ENCODE assay signal across 31 cellular contexts in the genomic region with DNA sequence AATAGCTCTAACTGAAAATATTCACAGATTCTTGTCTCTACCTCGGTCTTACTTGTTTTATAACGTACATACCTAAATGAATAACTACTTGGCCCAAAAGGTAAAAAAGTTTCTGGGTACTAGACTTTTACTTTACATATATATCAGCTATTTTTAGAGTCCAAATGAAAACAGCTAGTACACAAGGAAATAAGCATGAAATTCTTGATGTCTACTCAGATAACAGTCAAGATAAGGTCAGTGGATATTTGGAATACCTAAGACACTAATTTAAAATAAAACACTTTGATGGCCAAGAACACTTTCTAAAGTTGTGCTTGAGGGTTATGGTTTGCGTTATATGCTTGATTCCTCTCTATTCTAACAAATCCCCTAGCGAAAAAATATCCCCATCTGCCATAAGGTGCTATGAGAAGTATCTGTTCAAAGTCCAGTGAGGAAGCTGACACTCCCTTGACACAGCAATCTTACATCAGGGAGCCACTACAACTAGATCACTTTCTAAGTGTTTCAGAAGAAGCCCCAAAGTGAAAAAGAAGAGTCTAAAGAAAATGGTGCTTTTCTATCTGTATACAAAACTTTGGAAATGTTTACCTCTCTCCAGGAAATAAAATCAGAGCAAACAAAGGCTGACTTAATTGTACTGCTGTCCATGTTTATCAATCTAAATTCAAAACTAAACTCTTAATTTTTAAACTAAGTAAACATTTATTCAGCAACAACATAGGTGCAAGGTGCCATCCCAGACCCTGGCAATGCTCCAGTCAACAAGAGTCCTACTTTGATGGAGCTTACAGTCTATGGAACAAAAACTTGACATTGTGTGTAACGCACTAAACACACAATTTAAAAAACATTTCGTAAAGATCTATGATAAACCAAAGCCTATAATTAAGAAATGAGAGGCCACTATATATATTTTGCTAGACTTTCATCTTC. TPM values are rescaled to one million over a fixed set of nuclear protein-coding genes. Genes with fewer than 3 reads are reported as not detected.
DNase-seq lines count a peak whose midpoint lies in the region; ATAC-seq, FAIRE-seq and TF ChIP-seq lines count a peak whose summit lies in the region.
"Had no signal": no experiment of that assay in that cellular context is flagged by ENCODE, and none has a peak within 500 bp of the region (broad histone marks: within the 10 kb centered on the region; RNA-seq: fewer than 3 reads in every experiment).

No MANE protein-coding gene starts in this region.

- ATAC-seq in GM21390 (IDR thresholded peaks at IDR 0.05; ENCODE audit: unreplicated experiment): no peak
- ATAC-seq: gastrocnemius medialis, left lobe of liver had no signal

- POLR2A ChIA-PET in Caco-2 (lab: Charles Lee): no interaction called here

- H3K79me2 ChIP-seq in osteoblast (ENCODE audit: insufficient read depth, low read length): peaks cover 78% of the 10 kb centered on the region

- H3K27ac Mint-ChIP-seq in Caco-2 (ENCODE audit: unreplicated experiment) (peak overlapping the region; percentile 94), glutamatergic neuron (ENCODE audit: unreplicated experiment) (peak overlapping the region; percentile 41)
- H3K27ac Mint-ChIP-seq: activated CD4-positive, alpha-beta memory T cell treated with anti-CD3 and anti-CD28 coated beads, Interleukin-2, amount 10 ng/mL, durations not matched to agents 7 days and 5 days; activated naive CD8-positive, alpha-beta T cell; activated T-helper 2 cell treated with anti-CD3 and anti-CD28 coated beads, Interferon-gamma antibody, Interleukin-2, Interleukin-4, amounts not matched to agents 10 μg/mL and 5 μg/mL and 100 μg/mL, durations not matched to agents 14 hours and 24 hours and 36 hours had no signal

- intact Hi-C loops in Caco-2 (cut with micrococcal nuclease; ENCODE audit: unreplicated experiment): loop anchor here (1.0 kb wide), 2 partner anchors 8 to 26 kb away; no protein-coding TSS in a partner anchor

- no peak overlapping the region for H3K4me3 ChIP-seq in Caco-2 (ENCODE audit: low read depth, low read length)
- no peak overlapping the region for H3K4me3 ChIP-seq in osteoblast (ENCODE audit: insufficient read depth, low read length)
- H3K4me3 ChIP-seq: BLaER1, cardiac muscle cell, gastrocnemius medialis, spleen, upper lobe of left lung had no signal

- H3K27ac ChIP-seq in osteoblast (ENCODE audit: low read depth, low read length): no peak overlapping the region
- H3K27ac ChIP-seq: BLaER1, cardiac muscle cell, KMS-11, spleen had no signal

- CTCF ChIA-PET in Caco-2 (lab: Charles Lee): interaction anchor here (1.4 kb wide), 1 partner anchor 17 kb away, joined by 4 read pairs; no protein-coding TSS in a partner anchor

- TF ChIP-seq CTCF in Caco-2 (IDR thresholded peaks at IDR 0.05; ENCODE audit: insufficient read depth in 1 of 2, low read depth in 1 of 2, low read length in 1 of 2, severe bottlenecking in 1 of 2, unreplicated experiment in 1 of 2) (no peak), glutamatergic neuron (IDR thresholded peaks at IDR 0.05; ENCODE audit: partially characterized antibody, unreplicated experiment) (no peak), osteoblast (IDR thresholded peaks at IDR 0.05; ENCODE audit: extremely low read depth, low read depth, low read length) (no peak)

- FAIRE-seq in H54 (lab: Jason Lieb, UNC): no peak
- FAIRE-seq: GM18507 had no signal

- H3K36me3 Mint-ChIP-seq in Caco-2 (ENCODE audit: insufficient read depth, unreplicated experiment): peaks cover 33% of the 10 kb centered on the region
- H3K36me3 Mint-ChIP-seq in glutamatergic neuron (ENCODE audit: unreplicated experiment): peaks cover 5% of the 10 kb centered on the region
- H3K36me3 Mint-ChIP-seq: activated naive CD8-positive, alpha-beta T cell; naive B cell had no signal

- H4K20me1 ChIP-seq in osteoblast (ENCODE audit: insufficient read depth, low read length): peaks cover 10% of the 10 kb centered on the region
- H4K20me1 ChIP-seq: BLaER1 had no signal

- H3K9me3 ChIP-seq in Caco-2: no peaks in the 10 kb centered on the region
- H3K9me3 ChIP-seq in osteoblast (ENCODE audit: low read depth, low read length): no peaks in the 10 kb centered on the region
- H3K9me3 ChIP-seq: BLaER1, gastrocnemius medialis, spleen, upper lobe of left lung had no signal

- H3K36me3 ChIP-seq in Caco-2 (ENCODE audit: control insufficient read depth, insufficient read depth, low read length) (no peaks in the 10 kb centered on the region), osteoblast (ENCODE audit: insufficient read depth, low read length) (peaks cover 26% of the 10 kb centered on the region)
- H3K36me3 ChIP-seq: BLaER1, gastrocnemius medialis, spleen had no signal

- no peak overlapping the region for H2AFZ ChIP-seq in osteoblast (ENCODE audit: low read length)

- no TSS peak for BruUV-seq in Caco-2 (replicated peaks; lab: Mats Ljungman, UMichigan)

- no peak for TF ChIP-seq POLR2A in H54 (IDR thresholded peaks at IDR 0.05; ENCODE audit: low read depth, low read length)

- H3K27me3 ChIP-seq in Caco-2 (replicated peaks; ENCODE audit: control insufficient read depth, insufficient read depth, low read length) (no peaks in the 10 kb centered on the region), osteoblast (ENCODE audit: insufficient read depth, low read length) (no peaks in the 10 kb centered on the region)
- H3K27me3 ChIP-seq: BLaER1, cardiac muscle cell, gastrocnemius medialis, spleen, upper lobe of left lung had no signal

- H3K4me3 Mint-ChIP-seq in Caco-2 (ENCODE audit: unreplicated experiment) (peak overlapping the region; percentile 58), glutamatergic neuron (ENCODE audit: unreplicated experiment) (peak overlapping the region; percentile 35)
- H3K4me3 Mint-ChIP-seq: activated CD4-positive, alpha-beta memory T cell treated with anti-CD3 and anti-CD28 coated beads, Interleukin-2, amount 10 ng/mL, durations not matched to agents 7 days and 5 days; activated naive CD8-positive, alpha-beta T cell; naive B cell had no signal

- H3K4me1 Mint-ChIP-seq in Caco-2 (ENCODE audit: low read depth, unreplicated experiment): peaks cover 27% of the 10 kb centered on the region
- peaks cover 27% of the 10 kb centered on the region for H3K4me1 Mint-ChIP-seq in glutamatergic neuron (ENCODE audit: low read depth, unreplicated experiment)
- H3K4me1 Mint-ChIP-seq: activated CD4-positive, alpha-beta memory T cell treated with anti-CD3 and anti-CD28 coated beads, Interleukin-2, amount 10 ng/mL, durations not matched to agents 7 days and 5 days; naive B cell had no signal

- H3K9me3 Mint-ChIP-seq in Caco-2 (ENCODE audit: unreplicated experiment): no peaks in the 10 kb centered on the region
- H3K9me3 Mint-ChIP-seq in glutamatergic neuron (ENCODE audit: unreplicated experiment): no peaks in the 10 kb centered on the region
- H3K9me3 Mint-ChIP-seq: activated CD4-positive, alpha-beta memory T cell treated with anti-CD3 and anti-CD28 coated beads, Interleukin-2, amount 10 ng/mL, durations not matched to agents 7 days and 5 days; activated T-helper 2 cell treated with anti-CD3 and anti-CD28 coated beads, Interferon-gamma antibody, Interleukin-2, Interleukin-4, amounts not matched to agents 10 μg/mL and 5 μg/mL and 100 μg/mL, durations not matched to agents 14 hours and 24 hours and 36 hours; naive B cell had no signal

- H3K4me1 ChIP-seq in Caco-2: peaks cover 33% of the 10 kb centered on the region
- H3K4me1 ChIP-seq in osteoblast (ENCODE audit: insufficient read depth, low read length): no peaks in the 10 kb centered on the region
- H3K4me1 ChIP-seq: spleen had no signal

- no peaks in the 10 kb centered on the region for H3K27me3 Mint-ChIP-seq in Caco-2 (ENCODE audit: insufficient read depth, unreplicated experiment)
- H3K27me3 Mint-ChIP-seq in glutamatergic neuron (ENCODE audit: unreplicated experiment): peaks cover 4% of the 10 kb centered on the region
- H3K27me3 Mint-ChIP-seq: activated CD4-positive, alpha-beta memory T cell treated with anti-CD3 and anti-CD28 coated beads, Interleukin-2, amount 10 ng/mL, durations not matched to agents 7 days and 5 days had no signal

- DNase-seq in Caco-2 (no peak), NCI-H82 treated with DMSO at 0.1 percent for 48 hours (lab: John Stamatoyannopoulos, UW; ENCODE audit: unreplicated experiment) (peak; percentile 28), glutamatergic neuron (no peak), osteoblast (ENCODE audit: insufficient read length, low spot score, missing footprints) (peak; percentile 13), H54 (ENCODE audit: insufficient read length, low spot score) (no peak), HPDE6-E6E7 (ENCODE audit: extremely low spot score) (no peak), DMS114 treated with DMSO at 0.1 percent for 48 hours (lab: John Stamatoyannopoulos, UW; ENCODE audit: unreplicated experiment) (no peak)
- DNase-seq: activated CD4-positive, alpha-beta memory T cell treated with anti-CD3 and anti-CD28 coated beads, Interleukin-2, amount 10 ng/mL, durations not matched to agents 7 days and 5 days; activated CD4-positive, alpha-beta T cell treated with anti-CD3 and anti-CD28 coated beads for 1 hour; activated CD8-positive, alpha-beta memory T cell treated with anti-CD3 and anti-CD28 coated beads, Interleukin-2, amount 50 U/mL, for 48 hours; aorta; dermis blood vessel endothelial cell; DND-41; gastrocnemius medialis; HCEC 1CT; hippocampal formation; mesenchymal stem cell; naive B cell; occipital lobe; spleen; stimulated activated CD4-positive, alpha-beta T cell treated with anti-CD3 and anti-CD28 coated beads, Interleukin-2, amount 100 ng/mL, for 48 hours; upper lobe of left lung had no signal

- H3K4me2 ChIP-seq in osteoblast (ENCODE audit: insufficient read depth, low read length): no peak overlapping the region
- H3K4me2 ChIP-seq: BLaER1, KMS-11 had no signal

RNA-seq across cellular contexts. Expression of a gene that starts 11.7 kb away (rescaled TPM):
- total RNA-seq in Caco-2 (2022) (25.2 and 27.7 TPM in 2 replicates), glutamatergic neuron (ENCODE audit: unreplicated experiment) (63.0 TPM), osteoblast (17.4 and 18.0 TPM in 2 replicates)
- total RNA-seq: activated CD4-positive, alpha-beta memory T cell treated with anti-CD3 and anti-CD28 coated beads, Interleukin-2, amount 10 ng/mL, durations not matched to agents 7 days and 5 days; T-helper 1 cell treated with Interleukin-12 subunit alpha and Interleukin-12 subunit beta and Interleukin-4 antibody, amounts not matched to agents 30 ng/mL and 1 ng/mL, for 36 hours had no signal

RNA-seq across cellular contexts. Expression of a gene that starts 19.7 kb away (rescaled TPM):
- total RNA-seq in Caco-2 (2022): 77.1 and 77.6 TPM in 2 replicates
- total RNA-seq in glutamatergic neuron (ENCODE audit: unreplicated experiment): 59.6 TPM
- 72.2 and 74.6 TPM in 2 replicates for total RNA-seq in osteoblast

Comparison
In these comparisons a context has a peak if more than half of its experiments do, and no peak if none do; other contexts are left out.
1. DNase-seq: peak in NCI-H82 treated with DMSO at 0.1 percent for 48 hours (single experiment) and osteoblast (single experiment); none in Caco-2 (0 of 2), glutamatergic neuron (single experiment), H54 (single experiment), HPDE6-E6E7 (single experiment) and DMS114 treated with DMSO at 0.1 percent for 48 hours (single experiment).